7 cellular contexts compared by ENCODE assay signal in genomic region chr1:2554621-2555387, GRCh38. TPM values are rescaled to one million over a fixed set of nuclear protein-coding genes. Genes with fewer than 3 reads are reported as not detected.
A peak's percentile ranks its signal among the peaks of the same experiment; 100 is the strongest.
DNase-seq lines count a peak whose midpoint lies in the region; ATAC-seq and TF ChIP-seq lines count a peak whose summit lies in the region.

No MANE protein-coding gene starts in this region.

- DNase-seq in GM23338 (ENCODE audit: low spot score) (peak; percentile 46), UCSD-AML1 (lab: John Stamatoyannopoulos, UW; ENCODE audit: unreplicated experiment) (peak; percentile 69), dorsolateral prefrontal cortex (no peak), amniotic stem cell (lab: John Stamatoyannopoulos, UW) (no peak)

- no peak overlapping the region for H3K4me2 ChIP-seq in GM23338
- H3K4me2 ChIP-seq in parathyroid adenoma (ENCODE audit: low read length) = no peak overlapping the region

- no peaks in the 10 kb centered on the region for H3F3A ChIP-seq in GM23338 (replicated peaks; ENCODE audit: low read depth)

- H3K9me3 Mint-ChIP-seq in GM23338 = no peaks in the 10 kb centered on the region

- H3K27ac ChIP-seq in GM23338 (ENCODE audit: low read depth) = no peak overlapping the region
- H3K27ac ChIP-seq in dorsolateral prefrontal cortex = peak overlapping the region in 35 of 59 donors; percentile 19 to 94 (median 88)
- peak overlapping the region; percentile 95 for H3K27ac ChIP-seq in parathyroid adenoma

- H2AFZ ChIP-seq in GM23338 (no peak overlapping the region), parathyroid adenoma (no peak overlapping the region)

- H3K9ac ChIP-seq in parathyroid adenoma = no peak overlapping the region

- peaks cover 7% of the 10 kb centered on the region; the same call in 2 of the 3 replicates for H3K4me1 Mint-ChIP-seq in GM23338

- peak; percentile 19; the same call in 2 of the 3 replicates for ATAC-seq in GM23338
- no peak for ATAC-seq in HG02759 (IDR thresholded peaks at IDR 0.05; ENCODE audit: unreplicated experiment)
- ATAC-seq in HG02973 (IDR thresholded peaks at IDR 0.05; ENCODE audit: unreplicated experiment) = no peak

- no peaks in the 10 kb centered on the region for H4K20me1 ChIP-seq in GM23338 (replicated peaks; ENCODE audit: insufficient read depth)

- no peaks in the 10 kb centered on the region for H3K9me2 ChIP-seq in GM23338 (ENCODE audit: insufficient read depth)

- H3K79me2 ChIP-seq in GM23338 (replicated peaks; ENCODE audit: insufficient read depth) = no peaks in the 10 kb centered on the region
- H3K79me2 ChIP-seq in parathyroid adenoma = no peaks in the 10 kb centered on the region

- TF ChIP-seq CTCF in GM23338 (conservative IDR thresholded peaks at IDR 0.05; ENCODE audit: low read depth in 2 of 2) = peak; percentile 29 to 70; a peak in 3 of 4 replicates
- peak in 47 of 56 donors; percentile 15 to 59 (median 36) for TF ChIP-seq CTCF in dorsolateral prefrontal cortex (IDR thresholded peaks at IDR 0.05 in 54 of 56, conservative IDR thresholded peaks at IDR 0.05 in 2 of 56; ENCODE audit: low read depth in 1 of 56, partially characterized antibody in 56 of 56)
- TF ChIP-seq CTCF in parathyroid adenoma (IDR thresholded peaks at IDR 0.05) = peak; percentile 28

- no peaks in the 10 kb centered on the region for H3K27me3 ChIP-seq in GM23338 (ENCODE audit: insufficient read depth)
- H3K27me3 ChIP-seq in dorsolateral prefrontal cortex = no peaks in the 10 kb centered on the region
- no peaks in the 10 kb centered on the region for H3K27me3 ChIP-seq in parathyroid adenoma (ENCODE audit: control insufficient read depth, insufficient read depth, low read length)

- H3K27me3 Mint-ChIP-seq in GM23338 (ENCODE audit: insufficient read depth, low read depth, poor library complexity) = peaks cover 2% of the 10 kb centered on the region

- H3K27ac Mint-ChIP-seq in GM23338 = no peak overlapping the region

- H3K4me3 Mint-ChIP-seq in GM23338 = no peak overlapping the region

- H3K36me3 Mint-ChIP-seq in GM23338 (ENCODE audit: low read depth) = no peaks in the 10 kb centered on the region

- H3K4me1 ChIP-seq in GM23338 (ENCODE audit: insufficient read depth) (no peaks in the 10 kb centered on the region), parathyroid adenoma (peaks cover 4% of the 10 kb centered on the region)

- H3K4me3 ChIP-seq in GM23338 = no peak overlapping the region
- peak overlapping the region in 5 of 59 donors; percentile 58 to 65 (median 62) for H3K4me3 ChIP-seq in dorsolateral prefrontal cortex
- no peak overlapping the region for H3K4me3 ChIP-seq in parathyroid adenoma (ENCODE audit: low read depth, low read length)

- no peaks in the 10 kb centered on the region for H3K36me3 ChIP-seq in GM23338 (ENCODE audit: insufficient read depth)
- H3K36me3 ChIP-seq in parathyroid adenoma (ENCODE audit: control insufficient read depth, insufficient read depth, low read length) = no peaks in the 10 kb centered on the region

- intact Hi-C loops in dorsolateral prefrontal cortex (cut with DNase I) = no loop called here

- H3K9me3 ChIP-seq in parathyroid adenoma (ENCODE audit: control insufficient read depth, low read length) = no peaks in the 10 kb centered on the region

TF ChIP-seq in GM23338, 12 proteins besides CTCF, POLR2A, EP300 and RAD21 (continues in another document):
- TF ChIP-seq ZNF462 (CRISPR knock-in tag; IDR thresholded peaks at IDR 0.05) (no peak), JUNB (IDR thresholded peaks at IDR 0.05; ENCODE audit: unreplicated experiment) (no peak)

RNA-seq across cellular contexts. Expression of gene TNFRSF14, which starts 1.4 kb away (rescaled TPM):
- 0.85 TPM in 1 of 2 replicates, not detected in the other for total RNA-seq in GM23338 (2014; rRNA removed; shearing (Covaris generic))
- not detected in 2 replicates for polyA plus RNA-seq in GM23338 (2016; fragmentation: Nextera tagmentation; extraction: Ambion mirVana)
- total RNA-seq in dorsolateral prefrontal cortex = 10 to 100 TPM; 12.0 to 44.5 (median 23.4) TPM

RNA-seq across cellular contexts. Expression of gene HES5, which starts 24.7 kb away (rescaled TPM):
- total RNA-seq in GM23338 (2014; rRNA removed; shearing (Covaris generic)) = 0.21 TPM in 1 of 2 replicates, not detected in the other
- 0.16 TPM in 1 of 2 replicates, not detected in the other for polyA plus RNA-seq in GM23338 (2016; fragmentation: Nextera tagmentation; extraction: Ambion mirVana)
- total RNA-seq in dorsolateral prefrontal cortex = 10 to 100 TPM in 45 of 120 experiments, 1 to 10 TPM in 74, under 1 TPM in 1; 0.56 to 50.1 (median 8.5) TPM

RNA-seq across cellular contexts. Expression of gene PANK4, which starts 28.4 kb away (rescaled TPM):
- total RNA-seq in GM23338 (2014; rRNA removed; shearing (Covaris generic)) = 31.2 and 43.7 TPM in 2 replicates
- 25.4 and 25.8 TPM in 2 replicates for polyA plus RNA-seq in GM23338 (2016; fragmentation: Nextera tagmentation; extraction: Ambion mirVana)
- total RNA-seq in dorsolateral prefrontal cortex = 10 to 100 TPM; 31.4 to 65.2 (median 46.7) TPM

RNA-seq across cellular contexts. Expression of gene PRXL2B, which starts 31.8 kb away (rescaled TPM):
- total RNA-seq in GM23338 (2014; rRNA removed; shearing (Covaris generic)) = 35.1 and 44.0 TPM in 2 replicates
- 25.5 and 25.6 TPM in 2 replicates for polyA plus RNA-seq in GM23338 (2016; fragmentation: Nextera tagmentation; extraction: Ambion mirVana)
- total RNA-seq in dorsolateral prefrontal cortex = 10 to 100 TPM; 24.0 to 76.4 (median 50.5) TPM

Comparison
In these comparisons a context has a peak if more than half of its experiments do, and no peak if none do; other contexts are left out.
1. DNase-seq: peak in GM23338 (single experiment) and UCSD-AML1 (single experiment); none in dorsolateral prefrontal cortex (0 of 10) and amniotic stem cell (single experiment).
2. Peak in every context shown above with its lines, with median percentiles within 50 percentile points of each other: CTCF ChIP-seq.